ENCODE assay signal across 9 cellular contexts in genomic region chr1:228163776-228164534, GRCh38. TPM values are rescaled to one million over a fixed set of nuclear protein-coding genes. Genes with fewer than 3 reads are reported as not detected.
DNase-seq lines count a peak whose midpoint lies in the region; ATAC-seq lines count a peak whose summit lies in the region.
"Had no signal": no experiment of that assay in that cellular context is flagged by ENCODE, and none has a peak within 500 bp of the region (broad histone marks: within the 10 kb centered on the region; RNA-seq: fewer than 3 reads in every experiment).

No MANE protein-coding gene starts in this region.

- H3K36me3 Mint-ChIP-seq in IgD-negative memory B cell = no peaks in the 10 kb centered on the region
- no peaks in the 10 kb centered on the region for H3K36me3 Mint-ChIP-seq in activated naive CD8-positive, alpha-beta T cell
- peaks cover 28% of the 10 kb centered on the region for H3K36me3 Mint-ChIP-seq in stimulated activated effector memory CD8-positive, alpha-beta T cell treated with anti-CD3 and anti-CD28 coated beads, Interleukin-12 subunit alpha, Interleukin-12 subunit beta, amount 100 ng/mL, for 72 hours

- H3K4me3 Mint-ChIP-seq in IgD-negative memory B cell = peak overlapping the region in 2 of 4 donors; percentile 87 to 89
- H3K4me3 Mint-ChIP-seq in activated naive CD8-positive, alpha-beta T cell = peak overlapping the region; percentile 87
- peak overlapping the region; percentile 71 for H3K4me3 Mint-ChIP-seq in stimulated activated effector memory CD8-positive, alpha-beta T cell treated with anti-CD3 and anti-CD28 coated beads, Interleukin-12 subunit alpha, Interleukin-12 subunit beta, amount 100 ng/mL, for 72 hours

- DNase-seq in left lobe of liver (ENCODE audit: low spot score) (peak; percentile 44), NCI-H345 (lab: John Stamatoyannopoulos, UW) (no peak), NCI-H2227 treated with DMSO at 0.1 percent for 48 hours (lab: John Stamatoyannopoulos, UW) (no peak)
- DNase-seq in stimulated activated effector memory CD8-positive, alpha-beta T cell treated with anti-CD3 and anti-CD28 coated beads, Interleukin-12 subunit alpha, Interleukin-12 subunit beta, amount 100 ng/mL, for 72 hours (ENCODE audit: low spot score in 2 of 2) = no peak
- DNase-seq: NCI-H69 had no signal

- H3K27ac Mint-ChIP-seq in IgD-negative memory B cell = peak overlapping the region; percentile 77 to 95 (median 91)
- H3K27ac Mint-ChIP-seq in activated naive CD8-positive, alpha-beta T cell = peak overlapping the region; percentile 90
- peak overlapping the region; percentile 84 for H3K27ac Mint-ChIP-seq in stimulated activated effector memory CD8-positive, alpha-beta T cell treated with anti-CD3 and anti-CD28 coated beads, Interleukin-12 subunit alpha, Interleukin-12 subunit beta, amount 100 ng/mL, for 72 hours

- H3K9me3 Mint-ChIP-seq in IgD-negative memory B cell = no peaks in the 10 kb centered on the region
- H3K9me3 Mint-ChIP-seq in activated naive CD8-positive, alpha-beta T cell (ENCODE audit: low read depth) = no peaks in the 10 kb centered on the region
- no peaks in the 10 kb centered on the region for H3K9me3 Mint-ChIP-seq in stimulated activated effector memory CD8-positive, alpha-beta T cell treated with anti-CD3 and anti-CD28 coated beads, Interleukin-12 subunit alpha, Interleukin-12 subunit beta, amount 100 ng/mL, for 72 hours

- peaks cover 12 to 19% (median 17%) of the 10 kb centered on the region in 3 donors for H3K4me1 Mint-ChIP-seq in IgD-negative memory B cell
- H3K4me1 Mint-ChIP-seq in activated naive CD8-positive, alpha-beta T cell (ENCODE audit: low read depth) = peaks cover 47% of the 10 kb centered on the region
- peaks cover 42% of the 10 kb centered on the region for H3K4me1 Mint-ChIP-seq in stimulated activated effector memory CD8-positive, alpha-beta T cell treated with anti-CD3 and anti-CD28 coated beads, Interleukin-12 subunit alpha, Interleukin-12 subunit beta, amount 100 ng/mL, for 72 hours

- H3K27me3 Mint-ChIP-seq in IgD-negative memory B cell = peaks cover 2% of the 10 kb centered on the region
- H3K27me3 Mint-ChIP-seq in activated naive CD8-positive, alpha-beta T cell = no peaks in the 10 kb centered on the region

- ATAC-seq in left lobe of liver = no peak
- no peak for ATAC-seq in stimulated activated effector memory CD8-positive, alpha-beta T cell treated with anti-CD3 and anti-CD28 coated beads, Interleukin-12 subunit alpha, Interleukin-12 subunit beta, amount 100 ng/mL, for 72 hours
- no peak for ATAC-seq in activated CD4-positive, CD25-positive, alpha-beta regulatory T cell treated with anti-CD3 and anti-CD28 coated beads, Interleukin-2, amount 50 U/mL, for 24 hours
- ATAC-seq: body of pancreas had no signal

RNA-seq across cellular contexts. Expression of gene IBA57, which starts 1.6 kb away (rescaled TPM):
- polyA plus RNA-seq in IgD-negative memory B cell = 3.3 TPM
- total RNA-seq in left lobe of liver = 9.8 TPM

RNA-seq across cellular contexts. Expression of gene GJC2, which starts 14.2 kb away (rescaled TPM):
- polyA plus RNA-seq in IgD-negative memory B cell = not detected
- 0.50 TPM for total RNA-seq in left lobe of liver

RNA-seq across cellular contexts. Expression of gene GUK1, which starts 23.9 kb away (rescaled TPM):
- 250 TPM for polyA plus RNA-seq in IgD-negative memory B cell
- total RNA-seq in left lobe of liver = 128 TPM

RNA-seq across cellular contexts. Expression of gene OBSCN, which starts 43.9 kb away (rescaled TPM):
- 2.3 TPM for polyA plus RNA-seq in IgD-negative memory B cell
- total RNA-seq in left lobe of liver = 3.1 TPM

RNA-seq across cellular contexts. Expression of gene MRPL55, which starts 54.9 kb away (rescaled TPM):
- 146 TPM for polyA plus RNA-seq in IgD-negative memory B cell
- total RNA-seq in left lobe of liver = 38.0 TPM
